ENCODE assay signal across 8 cellular contexts in the genomic region with DNA sequence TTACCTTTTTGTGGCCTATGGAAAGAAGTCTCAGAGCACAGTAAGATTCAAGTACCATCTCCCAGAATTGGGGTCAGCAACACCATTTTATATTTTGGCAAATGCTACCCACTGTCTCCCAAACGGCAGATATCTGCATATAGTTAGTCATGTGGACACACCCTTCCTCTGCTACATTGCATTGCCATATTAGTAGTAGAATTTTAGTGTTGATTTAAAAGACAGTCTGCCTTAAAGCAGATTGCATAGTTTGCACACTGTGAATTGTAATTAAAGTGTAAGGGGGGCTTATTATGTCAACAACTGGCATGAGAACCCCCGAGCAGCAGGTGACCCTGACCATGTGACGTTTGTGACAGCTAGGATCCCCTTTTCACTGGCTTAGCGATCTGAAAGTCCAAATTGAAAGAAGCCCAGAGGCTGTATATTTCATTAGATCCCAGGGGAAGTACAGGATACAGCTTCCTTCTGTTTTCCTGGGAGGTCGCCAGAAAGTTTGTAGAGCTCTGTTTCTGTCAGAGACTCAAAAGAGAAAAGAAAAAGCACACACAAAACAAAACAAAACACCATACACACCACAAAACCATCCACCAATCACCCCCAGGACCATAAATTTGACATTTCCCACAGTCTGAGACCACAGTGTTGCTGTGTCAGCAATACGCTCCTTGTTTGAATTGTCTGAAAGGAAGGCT.
DNase-seq lines count a peak whose midpoint lies in the region; ATAC-seq and TF ChIP-seq lines count a peak whose summit lies in the region.

No MANE protein-coding gene starts in this region.

- TF ChIP-seq CTCF in colonic mucosa (IDR thresholded peaks at IDR 0.05): no peak

- no peaks in the 10 kb centered on the region for H3K27me3 ChIP-seq in colonic mucosa
- H3K27me3 ChIP-seq in aorta (ENCODE audit: control insufficient read depth in 1 of 2, insufficient read depth in 2 of 2, low read length in 1 of 2): no peaks in the 10 kb centered on the region

- no peaks in the 10 kb centered on the region for H3K9me3 Mint-ChIP-seq in stimulated activated naive CD8-positive, alpha-beta T cell treated with anti-CD3 and anti-CD28 coated beads, Interleukin-15, Interleukin-2, amounts not matched to agents 100 ng/mL and 50 ng/mL, for 24 hours

- H3K9me3 ChIP-seq in colonic mucosa (no peaks in the 10 kb centered on the region), aorta (ENCODE audit: control insufficient read depth, low read length) (no peaks in the 10 kb centered on the region)

- 5 to 6% methylated on average over 6 of the region's 6 CpGs for WGBS in aorta, 2 donors

- no peak overlapping the region for H3K4me3 ChIP-seq in colonic mucosa
- H3K4me3 ChIP-seq in aorta (ENCODE audit: low read length in 2 of 2): peak overlapping the region in 1 of 2 donors; percentile 20

- H3K27ac ChIP-seq in colonic mucosa (peak overlapping the region; percentile 49), aorta (ENCODE audit: low read depth in 1 of 2, low read length in 2 of 2) (peak overlapping the region in 1 of 2 donors; percentile 67)

- no peak overlapping the region for H3K9ac ChIP-seq in colonic mucosa (ENCODE audit: low read depth in 2 of 2, low read length in 2 of 2)

- H3K36me3 Mint-ChIP-seq in stimulated activated naive CD8-positive, alpha-beta T cell treated with anti-CD3 and anti-CD28 coated beads, Interleukin-15, Interleukin-2, amounts not matched to agents 100 ng/mL and 50 ng/mL, for 24 hours (ENCODE audit: low read depth): no peaks in the 10 kb centered on the region

- H3K27ac Mint-ChIP-seq in stimulated activated naive CD8-positive, alpha-beta T cell treated with anti-CD3 and anti-CD28 coated beads, Interleukin-15, Interleukin-2, amounts not matched to agents 100 ng/mL and 50 ng/mL, for 24 hours: no peak overlapping the region

- H3K36me3 ChIP-seq in colonic mucosa: no peaks in the 10 kb centered on the region
- H3K36me3 ChIP-seq in aorta (ENCODE audit: control insufficient read depth in 1 of 2, insufficient read depth in 2 of 2, low read length in 1 of 2): no peaks in the 10 kb centered on the region

- no peak for DNase-seq in stimulated activated naive CD8-positive, alpha-beta T cell treated with anti-CD3 and anti-CD28 coated beads, Interleukin-15, Interleukin-2, amounts not matched to agents 100 U/mL and 50 U/mL, for 24 hours
- peak; percentile 38 for DNase-seq in colonic mucosa
- DNase-seq in medulla oblongata (ENCODE audit: extremely low spot score): peak; percentile 80
- DNase-seq in aorta: peak in 1 of 2 donors; percentile 43
- DNase-seq in NCI-H1105 (lab: John Stamatoyannopoulos, UW): no peak

- no peak for ATAC-seq in stimulated activated naive CD8-positive, alpha-beta T cell treated with anti-CD3 and anti-CD28 coated beads, Interleukin-15, Interleukin-2, amounts not matched to agents 100 U/mL and 50 U/mL, for 24 hours
- peak; percentile 54 for ATAC-seq in aorta (ENCODE audit: low FRiP score)
- no peak for ATAC-seq in GM21367 (IDR thresholded peaks at IDR 0.05; ENCODE audit: unreplicated experiment)
- no peak for ATAC-seq in HG03460 (IDR thresholded peaks at IDR 0.05; ENCODE audit: unreplicated experiment)

- H3K4me1 Mint-ChIP-seq in stimulated activated naive CD8-positive, alpha-beta T cell treated with anti-CD3 and anti-CD28 coated beads, Interleukin-15, Interleukin-2, amounts not matched to agents 100 ng/mL and 50 ng/mL, for 24 hours (ENCODE audit: low read depth): peaks cover 30% of the 10 kb centered on the region

- H3K27me3 Mint-ChIP-seq in stimulated activated naive CD8-positive, alpha-beta T cell treated with anti-CD3 and anti-CD28 coated beads, Interleukin-15, Interleukin-2, amounts not matched to agents 100 ng/mL and 50 ng/mL, for 24 hours: peaks cover 19% of the 10 kb centered on the region

- H3K4me3 Mint-ChIP-seq in stimulated activated naive CD8-positive, alpha-beta T cell treated with anti-CD3 and anti-CD28 coated beads, Interleukin-15, Interleukin-2, amounts not matched to agents 100 ng/mL and 50 ng/mL, for 24 hours: peak overlapping the region; percentile 11

- intact Hi-C loops in colonic mucosa (cut with DNase I) (no loop called here), aorta (cut with DNase I) (loop anchor here in 1 of 2 donors (5.0 kb wide), 1 partner anchor 83 kb away; no protein-coding TSS in a partner anchor)

- H3K4me1 ChIP-seq in colonic mucosa (peaks cover 7% of the 10 kb centered on the region), aorta (ENCODE audit: control insufficient read depth in 1 of 2, insufficient read depth in 2 of 2, low read length in 2 of 2) (peaks cover 7 to 15% of the 10 kb centered on the region in 2 donors)

Comparison
In these comparisons a context has a peak if more than half of its experiments do, and no peak if none do; other contexts are left out.
1. DNase-seq: peak in colonic mucosa (single experiment) and medulla oblongata (single experiment); none in stimulated activated naive CD8-positive, alpha-beta T cell treated with anti-CD3 and anti-CD28 coated beads, Interleukin-15, Interleukin-2, amounts not matched to agents 100 U/mL and 50 U/mL, for 24 hours (single experiment) and NCI-H1105 (single experiment).